17 cellular contexts compared by ENCODE assay signal in genomic region chr5:9151671-9152427, GRCh38.
DNase-seq lines count a peak whose midpoint lies in the region; ATAC-seq, FAIRE-seq and TF ChIP-seq lines count a peak whose summit lies in the region.
"Had no signal": no experiment of that assay in that cellular context is flagged by ENCODE, and none has a peak within 500 bp of the region (broad histone marks: within the 10 kb centered on the region; RNA-seq: fewer than 3 reads in every experiment).

No MANE protein-coding gene starts in this region.

- no peaks in the 10 kb centered on the region for H3K9me3 Mint-ChIP-seq in nephron progenitor cell
- H3K9me3 Mint-ChIP-seq in activated T-helper 1 cell treated with anti-CD3 and anti-CD28 coated beads, Interleukin-12 subunit alpha, Interleukin-12 subunit beta, Interleukin-2, Interleukin-4 antibody, amounts not matched to agents 30 ng/mL and 10 ng/mL and 1 ng/mL, durations not matched to agents 14 hours and 24 hours and 36 hours = no peaks in the 10 kb centered on the region

- intact Hi-C loops in left cardiac atrium (cut with DNase I) = no loop called here
- intact Hi-C loops in activated T-helper 1 cell treated with anti-CD3 and anti-CD28 coated beads, Interleukin-12 subunit alpha, Interleukin-12 subunit beta, Interleukin-2, Interleukin-4 antibody, amounts not matched to agents 30 ng/mL and 10 ng/mL and 1 ng/mL, durations not matched to agents 14 hours and 24 hours and 36 hours (cut with micrococcal nuclease) = no loop called here

- ATAC-seq in left cardiac atrium = peak; percentile 47 to 56

- H3K4me3 Mint-ChIP-seq in nephron progenitor cell = no peak overlapping the region
- H3K4me3 Mint-ChIP-seq in activated T-helper 1 cell treated with anti-CD3 and anti-CD28 coated beads, Interleukin-12 subunit alpha, Interleukin-12 subunit beta, Interleukin-2, Interleukin-4 antibody, amounts not matched to agents 30 ng/mL and 10 ng/mL and 1 ng/mL, durations not matched to agents 14 hours and 24 hours and 36 hours = no peak overlapping the region
- H3K4me3 Mint-ChIP-seq: CD14-positive monocyte had no signal

- H3K27me3 Mint-ChIP-seq in nephron progenitor cell (ENCODE audit: low read depth, poor library complexity) = peaks cover 6% of the 10 kb centered on the region
- no peaks in the 10 kb centered on the region for H3K27me3 Mint-ChIP-seq in activated T-helper 1 cell treated with anti-CD3 and anti-CD28 coated beads, Interleukin-12 subunit alpha, Interleukin-12 subunit beta, Interleukin-2, Interleukin-4 antibody, amounts not matched to agents 30 ng/mL and 10 ng/mL and 1 ng/mL, durations not matched to agents 14 hours and 24 hours and 36 hours (ENCODE audit: insufficient read depth)

- H3K36me3 Mint-ChIP-seq in nephron progenitor cell (ENCODE audit: low read depth) = no peaks in the 10 kb centered on the region
- no peaks in the 10 kb centered on the region for H3K36me3 Mint-ChIP-seq in activated T-helper 1 cell treated with anti-CD3 and anti-CD28 coated beads, Interleukin-12 subunit alpha, Interleukin-12 subunit beta, Interleukin-2, Interleukin-4 antibody, amounts not matched to agents 30 ng/mL and 10 ng/mL and 1 ng/mL, durations not matched to agents 14 hours and 24 hours and 36 hours (ENCODE audit: low read depth)
- H3K36me3 Mint-ChIP-seq: CD14-positive monocyte had no signal

- FAIRE-seq in RCC 7860 (lab: Jason Lieb, UNC) = peak; percentile 73

- DNase-seq in ELR (ENCODE audit: low read depth) (peak; percentile 24), RCC 7860 (ENCODE audit: low spot score) (peak; percentile 43), left cardiac atrium (no peak), nephron progenitor cell (no peak), ureter (ENCODE audit: low spot score) (no peak)
- DNase-seq in activated T-cell treated with anti-CD3 and anti-CD28 coated beads, Interleukin-2, amount 50 U/mL, for 1 hour = no peak
- no peak for DNase-seq in activated T-helper 1 cell treated with anti-CD3 and anti-CD28 coated beads, Interleukin-12 subunit alpha, Interleukin-12 subunit beta, Interleukin-2, Interleukin-4 antibody, amounts not matched to agents 30 ng/mL and 10 ng/mL and 1 ng/mL, durations not matched to agents 14 hours and 24 hours and 36 hours (ENCODE audit: low spot score)
- DNase-seq: ACHN, GF-D8, NCI-H1105, NCI-H1694, NCI-H2081 treated with DMSO at 0.1 percent for 48 hours, NCI-H446 treated with DMSO at 0.1 percent for 48 hours, Peyer's patch, SHP77, SK-N-SH had no signal

- peaks cover 42% of the 10 kb centered on the region for H3K4me1 Mint-ChIP-seq in nephron progenitor cell
- no peaks in the 10 kb centered on the region for H3K4me1 Mint-ChIP-seq in activated T-helper 1 cell treated with anti-CD3 and anti-CD28 coated beads, Interleukin-12 subunit alpha, Interleukin-12 subunit beta, Interleukin-2, Interleukin-4 antibody, amounts not matched to agents 30 ng/mL and 10 ng/mL and 1 ng/mL, durations not matched to agents 14 hours and 24 hours and 36 hours (ENCODE audit: low read depth)
- H3K4me1 Mint-ChIP-seq: CD14-positive monocyte had no signal

- no peak for TF ChIP-seq CTCF in nephron progenitor cell (IDR thresholded peaks at IDR 0.05)

- H3K27ac Mint-ChIP-seq in nephron progenitor cell = peak overlapping the region; percentile 83
- no peak overlapping the region for H3K27ac Mint-ChIP-seq in activated T-helper 1 cell treated with anti-CD3 and anti-CD28 coated beads, Interleukin-12 subunit alpha, Interleukin-12 subunit beta, Interleukin-2, Interleukin-4 antibody, amounts not matched to agents 30 ng/mL and 10 ng/mL and 1 ng/mL, durations not matched to agents 14 hours and 24 hours and 36 hours
- H3K27ac Mint-ChIP-seq: CD14-positive monocyte had no signal

Comparison
In these comparisons a context has a peak if more than half of its experiments do, and no peak if none do; other contexts are left out.
1. DNase-seq: peak in ELR (single experiment) and RCC 7860 (single experiment); none in left cardiac atrium (single experiment), nephron progenitor cell (single experiment), activated T-cell treated with anti-CD3 and anti-CD28 coated beads, Interleukin-2, amount 50 U/mL, for 1 hour (single experiment), ureter (single experiment) and activated T-helper 1 cell treated with anti-CD3 and anti-CD28 coated beads, Interleukin-12 subunit alpha, Interleukin-12 subunit beta, Interleukin-2, Interleukin-4 antibody, amounts not matched to agents 30 ng/mL and 10 ng/mL and 1 ng/mL, durations not matched to agents 14 hours and 24 hours and 36 hours (single experiment).